Comparison of ENCODE assay signal across 6 cellular contexts in the genomic region with DNA sequence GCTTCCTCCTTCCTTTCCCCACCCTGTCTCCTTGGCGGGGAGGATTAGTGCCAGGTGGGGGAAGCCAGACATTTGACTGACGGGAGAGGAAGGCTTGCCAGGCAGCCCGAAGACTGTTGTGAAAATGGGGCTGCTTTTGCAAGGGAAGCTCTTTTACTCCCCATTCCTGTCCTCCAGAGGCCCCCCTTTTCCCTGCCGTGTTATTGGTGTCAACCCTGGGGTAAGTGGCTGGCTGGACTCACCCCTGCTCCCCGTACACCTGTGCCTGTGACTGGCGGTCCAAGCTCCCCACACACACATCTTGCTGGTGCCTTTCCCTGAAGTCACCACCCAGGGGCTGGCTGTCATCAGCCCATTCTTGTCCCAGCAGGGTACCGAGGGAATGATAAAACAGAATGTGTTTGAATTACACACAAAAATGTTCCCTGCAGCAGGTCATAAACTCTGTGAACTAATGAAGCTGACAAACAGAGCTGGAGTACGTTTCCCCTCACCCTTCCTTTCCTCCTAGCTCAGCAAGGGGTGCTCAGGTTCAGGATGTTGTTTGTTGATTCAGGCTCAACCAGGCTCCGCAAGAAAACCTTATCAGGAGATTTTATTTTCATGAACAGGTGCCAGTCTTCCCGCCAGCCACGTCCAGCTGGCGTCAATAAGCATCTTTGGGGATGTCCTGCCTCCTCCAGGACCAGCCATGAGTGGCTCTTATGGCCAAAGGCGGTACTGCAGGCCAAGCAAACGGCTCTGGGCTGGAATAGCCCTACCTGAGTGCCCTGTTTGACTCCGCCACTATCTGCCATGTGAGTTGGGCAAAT.
DNase-seq lines count a peak whose midpoint lies in the region; ATAC-seq and TF ChIP-seq lines count a peak whose summit lies in the region.

No MANE protein-coding gene starts in this region.

- no peak overlapping the region for H3K4me3 ChIP-seq in retinal pigment epithelial cell (ENCODE audit: low read length)

- ATAC-seq in GM21526 (IDR thresholded peaks at IDR 0.05; ENCODE audit: low FRiP score, unreplicated experiment) (no peak), GM19463 (IDR thresholded peaks at IDR 0.05; ENCODE audit: unreplicated experiment) (no peak)

- TF ChIP-seq CTCF in GM12874 (IDR thresholded peaks at IDR 0.05; ENCODE audit: insufficient read depth, low read depth, low read length) (peak; percentile 78), retinal pigment epithelial cell (conservative IDR thresholded peaks at IDR 0.05; ENCODE audit: low read depth, low read length) (peak; percentile 79)

- DNase-seq in NCI-H2171 (lab: John Stamatoyannopoulos, UW) (peak; percentile 59), cerebellar nuclear complex (lab: John Stamatoyannopoulos, UW) (peak; percentile 73 to 76), retinal pigment epithelial cell (ENCODE audit: low read depth) (no peak)
